ENCODE assay signal across 26 cellular contexts in the genomic region with DNA sequence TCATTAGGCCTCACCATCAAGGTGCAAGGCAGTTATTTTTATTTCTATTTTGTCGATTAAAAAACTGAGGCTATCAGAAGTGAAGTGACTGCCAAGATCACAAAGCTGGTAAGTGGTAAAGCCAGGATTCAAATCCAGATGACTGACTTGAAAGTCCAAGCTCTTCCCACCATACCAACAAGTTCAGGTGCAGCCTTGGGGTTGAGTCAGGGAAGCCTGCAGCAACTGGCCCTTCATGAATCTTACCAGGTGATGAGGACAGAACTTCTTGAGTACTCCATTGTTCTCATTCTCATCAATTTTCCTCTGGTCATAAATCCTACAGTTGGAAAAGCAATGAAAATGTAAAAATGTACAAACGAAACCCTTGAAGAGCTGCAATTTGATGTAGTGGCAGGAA. TPM values are rescaled to one million over a fixed set of nuclear protein-coding genes. Genes with fewer than 3 reads are reported as not detected.
DNase-seq lines count a peak whose midpoint lies in the region; ATAC-seq and TF ChIP-seq lines count a peak whose summit lies in the region.
"Had no signal": no experiment of that assay in that cellular context is flagged by ENCODE, and none has a peak within 500 bp of the region (broad histone marks: within the 10 kb centered on the region; RNA-seq: fewer than 3 reads in every experiment).

No MANE protein-coding gene starts in this region.

- H3K9ac ChIP-seq in mammary epithelial cell (ENCODE audit: insufficient read depth, low read length): no peak overlapping the region
- H3K9ac ChIP-seq: BLaER1 had no signal

- 94% methylated on average over 2 of the region's 2 CpGs for WGBS in mammary epithelial cell (ENCODE audit: low coverage, missing lambda C conversion rate)

- H3K9me3 ChIP-seq in mammary epithelial cell (replicated peaks; ENCODE audit: insufficient read depth, low read length) (no peaks in the 10 kb centered on the region), breast epithelium (no peaks in the 10 kb centered on the region)
- H3K9me3 ChIP-seq: BE2C, BLaER1 had no signal

- no peak overlapping the region for H3K4me2 ChIP-seq in mammary epithelial cell (ENCODE audit: insufficient read depth, low read depth, low read length)
- H3K4me2 ChIP-seq: BLaER1 had no signal

- H3K27ac ChIP-seq in mammary epithelial cell (ENCODE audit: insufficient read depth, low read depth, low read length) (no peak overlapping the region), breast epithelium (no peak overlapping the region), foreskin keratinocyte (no peak overlapping the region)
- H3K27ac ChIP-seq: BLaER1 had no signal

- dilution Hi-C loops in mammary epithelial cell (cut with HindIII; ENCODE audit: low sequenced_read_pairs): no loop called here

- H3K9me3 Mint-ChIP-seq in central memory CD8-positive, alpha-beta T cell: no peaks in the 10 kb centered on the region
- H3K9me3 Mint-ChIP-seq: CD14-positive monocyte; CD4-positive, alpha-beta memory T cell; CD4-positive, CD25-positive, alpha-beta regulatory T cell; CD8-positive, alpha-beta memory T cell had no signal

- no peak overlapping the region for H2AFZ ChIP-seq in mammary epithelial cell (ENCODE audit: low read depth, low read length)

- intact Hi-C loops in mammary epithelial cell (cut with micrococcal nuclease) (no loop called here), breast epithelium (cut with DNase I; ENCODE audit: low total_unique reads) (no loop called here)

- H4K20me1 ChIP-seq in mammary epithelial cell (ENCODE audit: insufficient read depth, low read length): no peaks in the 10 kb centered on the region

- peaks cover 49% of the 10 kb centered on the region for H3K36me3 Mint-ChIP-seq in central memory CD8-positive, alpha-beta T cell (ENCODE audit: insufficient read depth)

- no peak for TF ChIP-seq POLR2A in breast epithelium (IDR thresholded peaks at IDR 0.05)

- peaks cover 29% of the 10 kb centered on the region for H3K36me3 ChIP-seq in mammary epithelial cell (ENCODE audit: insufficient read depth, low read length)
- H3K36me3 ChIP-seq in breast epithelium: peaks cover 12% of the 10 kb centered on the region

- BruUV-seq in mammary epithelial cell (replicated peaks; lab: Mats Ljungman, UMichigan): no TSS peak

- H3K27ac Mint-ChIP-seq in central memory CD8-positive, alpha-beta T cell (ENCODE audit: low read depth): peak overlapping the region; percentile 7

- no peaks in the 10 kb centered on the region for H3K4me1 Mint-ChIP-seq in central memory CD8-positive, alpha-beta T cell
- H3K4me1 Mint-ChIP-seq: CD14-positive monocyte; CD4-positive, alpha-beta memory T cell; CD8-positive, alpha-beta memory T cell had no signal

- TF ChIP-seq CTCF in mammary epithelial cell (conservative IDR thresholded peaks at IDR 0.05 in 1 of 2, IDR thresholded peaks at IDR 0.05 in 1 of 2; ENCODE audit: extremely low read depth in 1 of 2, insufficient read depth in 1 of 2, low read depth in 1 of 2, low read length in 2 of 2): no peak
- TF ChIP-seq CTCF in breast epithelium (IDR thresholded peaks at IDR 0.05): no peak
- no peak for TF ChIP-seq CTCF in foreskin keratinocyte (conservative IDR thresholded peaks at IDR 0.05)

- no peaks in the 10 kb centered on the region for H3K27me3 ChIP-seq in mammary epithelial cell (ENCODE audit: insufficient read depth, low read length)
- H3K27me3 ChIP-seq in breast epithelium: no peaks in the 10 kb centered on the region
- no peaks in the 10 kb centered on the region for H3K27me3 ChIP-seq in foreskin keratinocyte
- H3K27me3 ChIP-seq: BE2C, BLaER1 had no signal

- CTCF ChIA-PET in mammary epithelial cell (lab: Charles Lee; ENCODE audit: low non-redundant PET): interaction anchor here (0.6 kb wide), 1 partner anchor 18 kb away, joined by 11 read pairs; no protein-coding TSS in a partner anchor

- in situ Hi-C loops in mammary epithelial cell (cut with MboI; ENCODE audit: low sequenced_read_pairs in 2 of 2): no loop called here

- peaks cover 15% of the 10 kb centered on the region for H3K4me1 ChIP-seq in mammary epithelial cell (ENCODE audit: insufficient read depth, low read length)
- no peaks in the 10 kb centered on the region for H3K4me1 ChIP-seq in breast epithelium
- no peaks in the 10 kb centered on the region for H3K4me1 ChIP-seq in foreskin keratinocyte
- H3K4me1 ChIP-seq: BE2C, BLaER1 had no signal

- H3K4me3 ChIP-seq in mammary epithelial cell (replicated peaks in 1 of 3; ENCODE audit: insufficient read depth in 1 of 3, low read depth in 2 of 3, low read length in 3 of 3) (no peak overlapping the region), breast epithelium (no peak overlapping the region)
- H3K4me3 ChIP-seq: BLaER1, GM12878 had no signal

- no peak for ATAC-seq in central memory CD8-positive, alpha-beta T cell (replicated peaks; ENCODE audit: extremely low read depth, poor library complexity, severe bottlenecking)
- ATAC-seq in foreskin keratinocyte: peak; percentile 70
- ATAC-seq in GM21367 (IDR thresholded peaks at IDR 0.05; ENCODE audit: unreplicated experiment): no peak
- ATAC-seq in HG02642 (IDR thresholded peaks at IDR 0.05; ENCODE audit: poor library complexity, unreplicated experiment): no peak
- ATAC-seq: GM12878 had no signal

- no peak overlapping the region for H3K4me3 Mint-ChIP-seq in central memory CD8-positive, alpha-beta T cell
- H3K4me3 Mint-ChIP-seq: CD14-positive monocyte; CD4-positive, alpha-beta memory T cell; CD4-positive, CD25-positive, alpha-beta regulatory T cell; CD8-positive, alpha-beta memory T cell had no signal

- no peaks in the 10 kb centered on the region for H3K79me2 ChIP-seq in mammary epithelial cell (ENCODE audit: insufficient read depth, low read length)

- H3K27me3 Mint-ChIP-seq in central memory CD8-positive, alpha-beta T cell: no peaks in the 10 kb centered on the region
- H3K27me3 Mint-ChIP-seq: CD4-positive, alpha-beta memory T cell; CD4-positive, CD25-positive, alpha-beta regulatory T cell; CD8-positive, alpha-beta memory T cell had no signal

- DNase-seq in mammary epithelial cell (peak; percentile 53), breast epithelium (ENCODE audit: low spot score in 2 of 2) (no peak), foreskin keratinocyte (peak; percentile 50 to 73)
- no peak for DNase-seq in central memory CD8-positive, alpha-beta T cell (ENCODE audit: low spot score in 2 of 2)
- DNase-seq: 8988T; ACHN; BE2C; C1 segment of cervical spinal cord; CD4-positive, alpha-beta memory T cell; CD4-positive, CD25-positive, alpha-beta regulatory T cell; CD8-positive, alpha-beta memory T cell; COR-L47; DMS 273 treated with DMSO at 0.1 percent for 48 hours; DMS153; DMS53; DMS79; DND-41; EL; GDM1 had no signal

RNA-seq across cellular contexts. Expression of a gene that starts 20.2 kb away (rescaled TPM):
- total RNA-seq in mammary epithelial cell (100 to 1,000 TPM; 132 to 206 TPM), breast epithelium (100 to 1,000 TPM in 2 of 3 donors, 10 to 100 TPM in 1; 69.8 to 128 (median 127) TPM), foreskin keratinocyte (167 and 176 TPM in 2 replicates)
- polyA plus RNA-seq in mammary epithelial cell (352 TPM), foreskin keratinocyte (165 and 172 TPM in 2 replicates)
- 207 TPM for polyA minus RNA-seq in mammary epithelial cell

RNA-seq across cellular contexts. Expression of a gene that starts 35.0 kb away (rescaled TPM):
- total RNA-seq in mammary epithelial cell (not detected), breast epithelium (under 1 TPM in 1 of 3 donors, not detected in 2; 0.59 TPM), foreskin keratinocyte (not detected in 2 replicates)
- polyA plus RNA-seq in mammary epithelial cell (not detected), foreskin keratinocyte (not detected in 2 replicates)
- not detected for polyA minus RNA-seq in mammary epithelial cell
- total RNA-seq: A673; CD4-positive, alpha-beta memory T cell; CD4-positive, CD25-positive, alpha-beta regulatory T cell; CD8-positive, alpha-beta memory T cell; Daoy had no signal
- polyA plus RNA-seq: CD4-positive, alpha-beta memory T cell; CD4-positive, CD25-positive, alpha-beta regulatory T cell; CD8-positive, alpha-beta memory T cell had no signal

RNA-seq across cellular contexts. Expression of a gene that starts 37.0 kb away (rescaled TPM):
- total RNA-seq in mammary epithelial cell (10 to 100 TPM; 72.0 to 93.8 TPM), breast epithelium (100 to 1,000 TPM; 161 to 195 (median 161) TPM), foreskin keratinocyte (53.6 and 53.7 TPM in 2 replicates)
- polyA plus RNA-seq in mammary epithelial cell (48.2 TPM), foreskin keratinocyte (23.9 and 26.5 TPM in 2 replicates)
- polyA minus RNA-seq in mammary epithelial cell: 72.5 TPM

RNA-seq across cellular contexts. Expression of a gene that starts 59.6 kb away (rescaled TPM):
- total RNA-seq in mammary epithelial cell (10 to 100 TPM; 50.3 to 51.3 TPM), breast epithelium (100 to 1,000 TPM in 1 of 3 donors, 10 to 100 TPM in 2; 58.7 to 136 (median 80.1) TPM), foreskin keratinocyte (27.7 and 29.2 TPM in 2 replicates)
- polyA plus RNA-seq in mammary epithelial cell (32.1 TPM), foreskin keratinocyte (17.1 and 23.5 TPM in 2 replicates)
- polyA minus RNA-seq in mammary epithelial cell: 31.3 TPM

Comparison
In these comparisons a context has a peak if more than half of its experiments do, and no peak if none do; other contexts are left out.
1. DNase-seq: peak in mammary epithelial cell (single experiment) and foreskin keratinocyte (2 of 2); none in breast epithelium (0 of 2) and central memory CD8-positive, alpha-beta T cell (0 of 2).